Comparison of ENCODE assay signal across 22 cellular contexts in genomic region chr12:93107514-93107942, GRCh38.
DNase-seq lines count a peak whose midpoint lies in the region; ATAC-seq and TF ChIP-seq lines count a peak whose summit lies in the region.
"Had no signal": no experiment of that assay in that cellular context is flagged by ENCODE, and none has a peak within 500 bp of the region (broad histone marks: within the 10 kb centered on the region; RNA-seq: fewer than 3 reads in every experiment).

No MANE protein-coding gene starts in this region.

- CTCF ChIA-PET in SK-N-SH (lab: Yijun Ruan, JAX), result interaction anchor here (0.8 to 2.8 kb wide), 2 partner anchors 9 to 272 kb away, joined by 4 to 10 read pairs; no protein-coding TSS in a partner anchor

- H3K9me2 ChIP-seq in GM23338 (ENCODE audit: insufficient read depth) (no peaks in the 10 kb centered on the region), SK-N-SH (no peaks in the 10 kb centered on the region)

- DNase-seq in GM23338 (ENCODE audit: low spot score) (peak; percentile 19), SK-N-SH (no peak), chondrocyte (ENCODE audit: low spot score) (no peak), NOMO-1 (lab: John Stamatoyannopoulos, UW; ENCODE audit: unreplicated experiment in 2 of 2) (no peak), NAMALWA (ENCODE audit: low spot score) (no peak), islet precursor cell (no peak)
- DNase-seq in stimulated activated naive CD4-positive, alpha-beta T cell treated with Interleukin-2 at 50 U/mL for 16 hours (lab: John Stamatoyannopoulos, UW), result no peak
- DNase-seq: activated CD8-positive, alpha-beta T cell treated with anti-CD3 and anti-CD28 coated beads, Interleukin-2, amount 10 ng/mL, durations not matched to agents 7 days and 5 days; activated naive CD4-positive, alpha-beta T cell treated with Interleukin-2 at 50 U/mL for 16 hours; activated T-cell treated with anti-CD3 and anti-CD28 coated beads, Interleukin-2, amount 50 U/mL, for 1 hour; anterior cingulate cortex; Calu3; effector CD8-positive, alpha-beta T cell; GM23248; naive B cell; OCI-M1 had no signal

- H3K4me3 Mint-ChIP-seq in GM23338, result no peak overlapping the region
- no peak overlapping the region for H3K4me3 Mint-ChIP-seq in chondrocyte (ENCODE audit: unreplicated experiment)
- H3K4me3 Mint-ChIP-seq in nephron, result peak overlapping the region in 1 of 3 experiments; percentile 5
- H3K4me3 Mint-ChIP-seq: activated CD8-positive, alpha-beta T cell treated with anti-CD3 and anti-CD28 coated beads, Interleukin-2, amount 10 ng/mL, durations not matched to agents 7 days and 5 days; IgD-negative memory B cell; memory B cell; naive B cell had no signal

- H3K27ac Mint-ChIP-seq in GM23338 (no peak overlapping the region), chondrocyte (ENCODE audit: unreplicated experiment) (peak overlapping the region; percentile 45), nephron (peak overlapping the region; percentile 17 to 63 (median 56))
- H3K27ac Mint-ChIP-seq: activated CD8-positive, alpha-beta T cell treated with anti-CD3 and anti-CD28 coated beads, Interleukin-2, amount 10 ng/mL, durations not matched to agents 7 days and 5 days; IgD-negative memory B cell; memory B cell; naive B cell had no signal

- peak overlapping the region; percentile 70; the same call in 1 of the 2 replicates for H2AFZ ChIP-seq in GM23338
- H2AFZ ChIP-seq in SK-N-SH (ENCODE audit: low read depth), result no peak overlapping the region
- H2AFZ ChIP-seq: GM23248 had no signal

- H3K27me3 Mint-ChIP-seq in GM23338 (ENCODE audit: insufficient read depth, low read depth, poor library complexity) (peaks cover 3% of the 10 kb centered on the region), chondrocyte (ENCODE audit: low read depth) (no peaks in the 10 kb centered on the region), nephron (ENCODE audit: low read depth) (no peaks in the 10 kb centered on the region)
- H3K27me3 Mint-ChIP-seq: IgD-negative memory B cell, memory B cell, naive B cell had no signal

- H3K4me2 ChIP-seq in GM23338 (no peak overlapping the region), SK-N-SH (no peak overlapping the region)

- peaks cover 9% of the 10 kb centered on the region; the same call in 2 of the 3 replicates for H3K4me1 Mint-ChIP-seq in GM23338
- peaks cover 41% of the 10 kb centered on the region for H3K4me1 Mint-ChIP-seq in chondrocyte (ENCODE audit: low read depth)
- peaks cover 38% of the 10 kb centered on the region for H3K4me1 Mint-ChIP-seq in nephron

- no peaks in the 10 kb centered on the region for H3K4me1 ChIP-seq in GM23338 (ENCODE audit: insufficient read depth)
- peaks cover 6 to 32% of the 10 kb centered on the region in 2 experiments; a peak in 3 of 4 replicates for H3K4me1 ChIP-seq in SK-N-SH (ENCODE audit: control insufficient read depth in 1 of 2, insufficient read depth in 2 of 2, low read depth in 1 of 2, low read length in 1 of 2)

- no peaks in the 10 kb centered on the region for H3K27me3 ChIP-seq in GM23338 (ENCODE audit: insufficient read depth)
- H3K27me3 ChIP-seq in SK-N-SH (ENCODE audit: insufficient read depth), result no peaks in the 10 kb centered on the region
- H3K27me3 ChIP-seq: right atrium auricular region had no signal

- no peaks in the 10 kb centered on the region for H3K36me3 Mint-ChIP-seq in GM23338 (ENCODE audit: low read depth)
- H3K36me3 Mint-ChIP-seq in chondrocyte (ENCODE audit: low read depth), result no peaks in the 10 kb centered on the region
- H3K36me3 Mint-ChIP-seq in nephron (ENCODE audit: low read depth), result no peaks in the 10 kb centered on the region
- H3K36me3 Mint-ChIP-seq: IgD-negative memory B cell, memory B cell, naive B cell had no signal

- 91% methylated on average over 2 of the region's 2 CpGs for WGBS in SK-N-SH (ENCODE audit: low lambda C conversion rate)

- H3K9ac ChIP-seq in SK-N-SH, result no peak overlapping the region
- H3K9ac ChIP-seq: GM23248 had no signal

- H4K20me1 ChIP-seq in GM23338 (replicated peaks; ENCODE audit: insufficient read depth), result no peaks in the 10 kb centered on the region
- H4K20me1 ChIP-seq in SK-N-SH (ENCODE audit: insufficient read depth), result no peaks in the 10 kb centered on the region

- H3K9me3 Mint-ChIP-seq in GM23338 (no peaks in the 10 kb centered on the region), chondrocyte (ENCODE audit: low read depth) (no peaks in the 10 kb centered on the region), nephron (no peaks in the 10 kb centered on the region)
- H3K9me3 Mint-ChIP-seq: memory B cell had no signal

- POLR2A ChIA-PET in SK-N-SH (lab: Yijun Ruan, JAX), result interaction anchor here (0.7 kb wide), 1 partner anchor 1046 kb away, joined by 3 read pairs; no protein-coding TSS in a partner anchor

- H3K79me2 ChIP-seq in GM23338 (replicated peaks; ENCODE audit: insufficient read depth), result no peaks in the 10 kb centered on the region
- no peaks in the 10 kb centered on the region for H3K79me2 ChIP-seq in SK-N-SH (ENCODE audit: insufficient read depth)

- H3F3A ChIP-seq in GM23338 (replicated peaks; ENCODE audit: low read depth) (no peaks in the 10 kb centered on the region), SK-N-SH (replicated peaks; ENCODE audit: insufficient read depth) (peaks cover 14% of the 10 kb centered on the region)

- TF ChIP-seq EP300 in SK-N-SH (IDR thresholded peaks at IDR 0.05; ENCODE audit: borderline replicate concordance in 1 of 2, low read depth in 1 of 2, low read length in 1 of 2), result no peak

- no peak overlapping the region for H3K4me3 ChIP-seq in GM23338
- H3K4me3 ChIP-seq in SK-N-SH (ENCODE audit: low read depth in 2 of 2, low read length in 1 of 2), result no peak overlapping the region
- H3K4me3 ChIP-seq: GM23248, right atrium auricular region had no signal

- H3K9me3 ChIP-seq in SK-N-SH, result no peaks in the 10 kb centered on the region
- H3K9me3 ChIP-seq: right atrium auricular region had no signal

- TF ChIP-seq RAD21 in SK-N-SH (IDR thresholded peaks at IDR 0.05; ENCODE audit: low read length), result no peak

- no peak overlapping the region for H3K27ac ChIP-seq in GM23338 (ENCODE audit: low read depth)
- H3K27ac ChIP-seq in SK-N-SH (ENCODE audit: low read depth in 2 of 2, low read length in 1 of 2), result peak overlapping the region; percentile 82 to 96; a peak in 3 of 4 replicates
- H3K27ac ChIP-seq: C4-2B, GM23248, right atrium auricular region had no signal

- ATAC-seq in GM23338, result peak; percentile 67
- ATAC-seq: activated CD8-positive, alpha-beta T cell treated with anti-CD3 and anti-CD28 coated beads, Interleukin-2, amount 10 ng/mL, durations not matched to agents 7 days and 5 days; Right ventricle myocardium inferior had no signal

- H3K36me3 ChIP-seq in GM23338 (ENCODE audit: insufficient read depth) (no peaks in the 10 kb centered on the region), SK-N-SH (replicated peaks in 1 of 2; ENCODE audit: control insufficient read depth in 1 of 2, insufficient read depth in 2 of 2, low read length in 1 of 2) (no peaks in the 10 kb centered on the region)
- H3K36me3 ChIP-seq: right atrium auricular region had no signal

- TF ChIP-seq CTCF in GM23338 (conservative IDR thresholded peaks at IDR 0.05; ENCODE audit: low read depth in 2 of 2), result no peak
- no peak for TF ChIP-seq CTCF in SK-N-SH (IDR thresholded peaks at IDR 0.05)
- TF ChIP-seq CTCF in chondrocyte (IDR thresholded peaks at IDR 0.05), result no peak
- TF ChIP-seq CTCF in nephron (IDR thresholded peaks at IDR 0.05; ENCODE audit: unreplicated experiment in 3 of 3), result no peak

TF ChIP-seq in GM23338, 12 proteins besides CTCF, POLR2A, EP300 and RAD21 (continues in another document):
- TF ChIP-seq EZH2phosphoT487 (IDR thresholded peaks at IDR 0.05; ENCODE audit: unreplicated experiment) (no peak), EZH2 (IDR thresholded peaks at IDR 0.05; ENCODE audit: low read depth, unreplicated experiment) (no peak)

TF ChIP-seq in SK-N-SH, 30 proteins besides CTCF, POLR2A, EP300 and RAD21:
- TF ChIP-seq RXRA (IDR thresholded peaks at IDR 0.05; ENCODE audit: borderline replicate concordance, low read depth) (no peak), TAF1 (IDR thresholded peaks at IDR 0.05; ENCODE audit: borderline replicate concordance, low read depth, low read length) (0 out of 2 replicates have a peak, but pooled peaks have one; percentile 40)
- TF ChIP-seq, protein P1, sequence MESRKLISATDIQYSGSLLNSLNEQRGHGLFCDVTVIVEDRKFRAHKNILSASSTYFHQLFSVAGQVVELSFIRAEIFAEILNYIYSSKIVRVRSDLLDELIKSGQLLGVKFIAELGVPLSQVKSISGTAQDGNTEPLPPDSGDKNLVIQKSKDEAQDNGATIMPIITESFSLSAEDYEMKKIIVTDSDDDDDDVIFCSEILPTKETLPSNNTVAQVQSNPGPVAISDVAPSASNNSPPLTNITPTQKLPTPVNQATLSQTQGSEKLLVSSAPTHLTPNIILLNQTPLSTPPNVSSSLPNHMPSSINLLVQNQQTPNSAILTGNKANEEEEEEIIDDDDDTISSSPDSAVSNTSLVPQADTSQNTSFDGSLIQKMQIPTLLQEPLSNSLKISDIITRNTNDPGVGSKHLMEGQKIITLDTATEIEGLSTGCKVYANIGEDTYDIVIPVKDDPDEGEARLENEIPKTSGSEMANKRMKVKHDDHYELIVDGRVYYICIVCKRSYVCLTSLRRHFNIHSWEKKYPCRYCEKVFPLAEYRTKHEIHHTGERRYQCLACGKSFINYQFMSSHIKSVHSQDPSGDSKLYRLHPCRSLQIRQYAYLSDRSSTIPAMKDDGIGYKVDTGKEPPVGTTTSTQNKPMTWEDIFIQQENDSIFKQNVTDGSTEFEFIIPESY (IDR thresholded peaks at IDR 0.05; ENCODE audit: borderline replicate concordance, low read depth), result no peak
TF ChIP-seq in SK-N-SH: peak in this region for 1.
